1 cellular context compared by ENCODE assay signal in the genomic region with DNA sequence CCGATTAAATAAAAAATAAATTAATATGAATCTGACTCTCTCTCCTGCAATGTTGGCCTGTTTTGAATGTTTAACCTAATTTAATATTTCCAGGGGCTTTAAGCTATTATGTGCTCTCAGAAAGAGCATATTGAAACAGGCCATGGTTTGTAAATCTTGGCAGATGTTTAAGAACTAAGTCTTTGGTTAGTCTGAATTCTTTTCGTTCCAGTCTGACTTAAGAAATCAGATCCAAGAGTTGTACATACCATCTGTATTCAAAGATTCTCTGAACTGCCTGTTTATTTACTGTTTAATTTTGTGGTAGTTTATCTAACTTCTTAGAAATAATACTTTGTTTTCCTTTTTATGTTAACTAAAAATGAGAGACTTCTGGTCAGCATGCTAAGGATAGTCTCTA.
TF ChIP-seq lines count a peak whose summit lies in the region.

No MANE protein-coding gene starts in this region.

TF ChIP-seq in IMR-90, 13 proteins besides CTCF, POLR2A, EP300 and RAD21 (continued from another document):
- TF ChIP-seq, protein P1, sequence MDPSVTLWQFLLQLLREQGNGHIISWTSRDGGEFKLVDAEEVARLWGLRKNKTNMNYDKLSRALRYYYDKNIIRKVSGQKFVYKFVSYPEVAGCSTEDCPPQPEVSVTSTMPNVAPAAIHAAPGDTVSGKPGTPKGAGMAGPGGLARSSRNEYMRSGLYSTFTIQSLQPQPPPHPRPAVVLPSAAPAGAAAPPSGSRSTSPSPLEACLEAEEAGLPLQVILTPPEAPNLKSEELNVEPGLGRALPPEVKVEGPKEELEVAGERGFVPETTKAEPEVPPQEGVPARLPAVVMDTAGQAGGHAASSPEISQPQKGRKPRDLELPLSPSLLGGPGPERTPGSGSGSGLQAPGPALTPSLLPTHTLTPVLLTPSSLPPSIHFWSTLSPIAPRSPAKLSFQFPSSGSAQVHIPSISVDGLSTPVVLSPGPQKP (IDR thresholded peaks at IDR 0.05; ENCODE audit: borderline replicate concordance, low read depth, low read length) = no peak
- TF ChIP-seq CEBPB (IDR thresholded peaks at IDR 0.05; ENCODE audit: low read depth, low read length) (no peak), SMC3 (IDR thresholded peaks at IDR 0.05; ENCODE audit: low read depth, low read length) (no peak), CHD1 (IDR thresholded peaks at IDR 0.05; ENCODE audit: low read depth, low read length) (no peak), MAFK (IDR thresholded peaks at IDR 0.05; ENCODE audit: low read depth, low read length) (no peak), BHLHE40 (IDR thresholded peaks at IDR 0.05; ENCODE audit: low read depth, low read length) (no peak)
